ENCODE assay signal across 8 cellular contexts in genomic region chr19:13181747-13182388, GRCh38. TPM values are rescaled to one million over a fixed set of nuclear protein-coding genes. Genes with fewer than 3 reads are reported as not detected.
DNase-seq lines count a peak whose midpoint lies in the region; ATAC-seq and TF ChIP-seq lines count a peak whose summit lies in the region.

No MANE protein-coding gene starts in this region.

- H3K4me3 ChIP-seq in gastroesophageal sphincter (no peak overlapping the region), trophoblast cell (ENCODE audit: low read depth, low read length) (no peak overlapping the region)

- peak overlapping the region; percentile 26 for H4K91ac ChIP-seq in trophoblast cell (ENCODE audit: low read depth, low read length)

- no peak overlapping the region for H3K4ac ChIP-seq in trophoblast cell (ENCODE audit: low read depth, low read length)

- no peaks in the 10 kb centered on the region for H3K79me1 ChIP-seq in trophoblast cell (ENCODE audit: low read length)

- no peaks in the 10 kb centered on the region for H3K27me3 ChIP-seq in gastroesophageal sphincter
- H3K27me3 ChIP-seq in trophoblast cell (ENCODE audit: insufficient read depth, low read length), result no peaks in the 10 kb centered on the region

- no peak overlapping the region for H2AK5ac ChIP-seq in trophoblast cell (ENCODE audit: low read length)

- no peaks in the 10 kb centered on the region for H3K36me3 Mint-ChIP-seq in activated CD8-positive, alpha-beta memory T cell treated with anti-CD3 and anti-CD28 coated beads, Interleukin-2, amount 10 ng/mL, durations not matched to agents 7 days and 5 days

- H3K36me3 ChIP-seq in gastroesophageal sphincter (no peaks in the 10 kb centered on the region), trophoblast cell (ENCODE audit: control insufficient read depth in 1 of 2, insufficient read depth in 2 of 2, low read length in 2 of 2) (no peaks in the 10 kb centered on the region)

- DNase-seq in AG08396 (ENCODE audit: low spot score), result peak; percentile 79
- DNase-seq in activated CD8-positive, alpha-beta memory T cell treated with anti-CD3 and anti-CD28 coated beads, Interleukin-2, amount 10 ng/mL, durations not matched to agents 7 days and 5 days, result peak; percentile 55
- DNase-seq in trophoblast cell, result no peak
- no peak for DNase-seq in NCI-H1417 (lab: John Stamatoyannopoulos, UW)

- TF ChIP-seq EP300 in gastroesophageal sphincter (IDR thresholded peaks at IDR 0.05), result no peak

- H3K9me3 ChIP-seq in gastroesophageal sphincter (no peaks in the 10 kb centered on the region), trophoblast cell (ENCODE audit: insufficient read depth, low read depth, low read length) (no peaks in the 10 kb centered on the region)

- peak; percentile 35 for ATAC-seq in HG03442 (IDR thresholded peaks at IDR 0.05; ENCODE audit: unreplicated experiment)
- ATAC-seq in activated CD8-positive, alpha-beta memory T cell treated with anti-CD3 and anti-CD28 coated beads, Interleukin-2, amount 10 ng/mL, durations not matched to agents 7 days and 5 days, result peak; percentile 39
- ATAC-seq in gastroesophageal sphincter, result peak; percentile 28
- no peak for ATAC-seq in GM21423 (IDR thresholded peaks at IDR 0.05; ENCODE audit: unreplicated experiment)
- ATAC-seq in GM18511 (IDR thresholded peaks at IDR 0.05; ENCODE audit: unreplicated experiment), result no peak

- H2AFZ ChIP-seq in trophoblast cell (ENCODE audit: insufficient read depth, low read length, poor library complexity), result no peak overlapping the region

- no peak overlapping the region for H2BK5ac ChIP-seq in trophoblast cell (ENCODE audit: low read depth, low read length, poor library complexity)

- no peaks in the 10 kb centered on the region for H3K27me3 Mint-ChIP-seq in activated CD8-positive, alpha-beta memory T cell treated with anti-CD3 and anti-CD28 coated beads, Interleukin-2, amount 10 ng/mL, durations not matched to agents 7 days and 5 days

- H3K14ac ChIP-seq in trophoblast cell (ENCODE audit: low read length), result no peak overlapping the region

- no peak overlapping the region for H2BK12ac ChIP-seq in trophoblast cell (ENCODE audit: low read length)

- H3K4me3 Mint-ChIP-seq in activated CD8-positive, alpha-beta memory T cell treated with anti-CD3 and anti-CD28 coated beads, Interleukin-2, amount 10 ng/mL, durations not matched to agents 7 days and 5 days, result no peak overlapping the region

- no peak overlapping the region for H4K12ac ChIP-seq in trophoblast cell (ENCODE audit: low read depth, low read length)

- no peak overlapping the region for H3K18ac ChIP-seq in trophoblast cell (ENCODE audit: low read length)

- peaks cover 0 to 16% (median 7%) of the 10 kb centered on the region in 3 donors for H3K4me1 ChIP-seq in gastroesophageal sphincter
- no peaks in the 10 kb centered on the region for H3K4me1 ChIP-seq in trophoblast cell (ENCODE audit: control insufficient read depth in 1 of 2, insufficient read depth in 2 of 2, low read length in 2 of 2)

- no peak overlapping the region for H4K8ac ChIP-seq in trophoblast cell (ENCODE audit: low read depth, low read length)

- no peak overlapping the region for H3K9ac ChIP-seq in trophoblast cell (ENCODE audit: low read length)

- peak overlapping the region; percentile 76 for H3K27ac Mint-ChIP-seq in activated CD8-positive, alpha-beta memory T cell treated with anti-CD3 and anti-CD28 coated beads, Interleukin-2, amount 10 ng/mL, durations not matched to agents 7 days and 5 days

- CTCF ChIA-PET in activated CD8-positive, alpha-beta memory T cell treated with anti-CD3 and anti-CD28 coated beads, Interleukin-2, amount 10 ng/mL, durations not matched to agents 7 days and 5 days (lab: Charles Lee), result interaction anchor here (0.6 to 5.4 kb wide), 9 partner anchors 8 to 181 kb away, joined by 3 to 45 read pairs (median 3); partner anchors contain the start of genes IER2 and STX10

- TF ChIP-seq POLR2A in gastroesophageal sphincter (IDR thresholded peaks at IDR 0.05), result no peak

- TF ChIP-seq CTCF in gastroesophageal sphincter (IDR thresholded peaks at IDR 0.05), result no peak

- no peaks in the 10 kb centered on the region for H3K79me2 ChIP-seq in trophoblast cell (ENCODE audit: control insufficient read depth, insufficient read depth, low read length, poor library complexity)

- H3K23ac ChIP-seq in trophoblast cell (ENCODE audit: low read length), result no peak overlapping the region

- peaks cover 20% of the 10 kb centered on the region for H3K4me1 Mint-ChIP-seq in activated CD8-positive, alpha-beta memory T cell treated with anti-CD3 and anti-CD28 coated beads, Interleukin-2, amount 10 ng/mL, durations not matched to agents 7 days and 5 days

- no peak overlapping the region for H3K4me2 ChIP-seq in trophoblast cell (ENCODE audit: low read length)

- 14 to 40% methylated on average over 1 to 6 of the region's 16 CpGs for WGBS in gastroesophageal sphincter (ENCODE audit: low coverage in 1 of 2), 2 donors
- no CpG with 5 or more reads among the region's 16 CpGs for WGBS in trophoblast cell (ENCODE audit: extremely low coverage, insufficient coverage, insufficient read length)

- peak overlapping the region in 3 of 4 donors; percentile 38 to 45 (median 43) for H3K27ac ChIP-seq in gastroesophageal sphincter
- H3K27ac ChIP-seq in trophoblast cell (ENCODE audit: low read depth, low read length), result no peak overlapping the region

- no peaks in the 10 kb centered on the region for H3K9me3 Mint-ChIP-seq in activated CD8-positive, alpha-beta memory T cell treated with anti-CD3 and anti-CD28 coated beads, Interleukin-2, amount 10 ng/mL, durations not matched to agents 7 days and 5 days (ENCODE audit: low read depth)

- H2BK120ac ChIP-seq in trophoblast cell (ENCODE audit: insufficient read depth, low read length, poor library complexity), result no peak overlapping the region

RNA-seq across cellular contexts. Expression of gene IER2, which starts 31.7 kb away (rescaled TPM):
- total RNA-seq in activated CD8-positive, alpha-beta memory T cell treated with anti-CD3 and anti-CD28 coated beads, Interleukin-2, amount 10 ng/mL, durations not matched to agents 7 days and 5 days, result 100 to 1,000 TPM; 148 to 209 TPM
- total RNA-seq in gastroesophageal sphincter, result 10 to 100 TPM; 33.8 to 62.1 (median 48.0) TPM
- polyA plus RNA-seq in trophoblast cell (2013), result 139 and 150 TPM in 2 replicates

RNA-seq across cellular contexts. Expression of gene STX10, which starts 31.7 kb away (rescaled TPM):
- 10 to 100 TPM; 58.6 to 70.1 TPM for total RNA-seq in activated CD8-positive, alpha-beta memory T cell treated with anti-CD3 and anti-CD28 coated beads, Interleukin-2, amount 10 ng/mL, durations not matched to agents 7 days and 5 days
- 10 to 100 TPM; 45.1 to 69.0 (median 53.0) TPM for total RNA-seq in gastroesophageal sphincter
- 45.9 and 47.7 TPM in 2 replicates for polyA plus RNA-seq in trophoblast cell (2013)

Comparison
In these comparisons a context has a peak if more than half of its experiments do, and no peak if none do; other contexts are left out.
1. DNase-seq: peak in AG08396 (single experiment) and activated CD8-positive, alpha-beta memory T cell treated with anti-CD3 and anti-CD28 coated beads, Interleukin-2, amount 10 ng/mL, durations not matched to agents 7 days and 5 days (single experiment); none in trophoblast cell (0 of 2) and NCI-H1417 (0 of 3).
2. ATAC-seq: peak in HG03442 (single experiment), activated CD8-positive, alpha-beta memory T cell treated with anti-CD3 and anti-CD28 coated beads, Interleukin-2, amount 10 ng/mL, durations not matched to agents 7 days and 5 days (single experiment) and gastroesophageal sphincter (single experiment); none in GM21423 (single experiment) and GM18511 (single experiment).